ENCODE assay signal across 1 cellular context in the genomic region with DNA sequence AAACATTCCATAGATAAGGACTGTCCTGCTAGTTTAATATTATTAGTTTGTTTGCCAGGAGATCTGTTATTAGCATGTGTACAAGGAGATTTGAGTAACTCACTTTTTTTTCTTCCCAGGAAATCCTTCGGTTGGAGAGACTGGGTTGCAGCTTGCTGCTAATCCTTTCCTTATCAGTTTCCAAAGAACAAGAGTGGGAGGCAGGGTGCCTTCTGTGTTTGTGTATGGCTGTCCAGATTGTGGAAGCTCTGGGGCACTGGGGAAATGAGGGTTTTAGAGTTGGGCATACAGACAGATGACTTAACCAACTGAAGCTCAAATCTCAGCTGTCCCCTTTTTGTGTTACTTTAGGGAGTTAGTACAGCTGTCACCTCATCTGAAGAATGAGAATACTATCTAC.
TF ChIP-seq lines count a peak whose summit lies in the region.

No MANE protein-coding gene starts in this region.

TF ChIP-seq in IMR-90, 13 proteins besides CTCF, POLR2A, EP300 and RAD21 (continued from another document):
- TF ChIP-seq, protein P1, sequence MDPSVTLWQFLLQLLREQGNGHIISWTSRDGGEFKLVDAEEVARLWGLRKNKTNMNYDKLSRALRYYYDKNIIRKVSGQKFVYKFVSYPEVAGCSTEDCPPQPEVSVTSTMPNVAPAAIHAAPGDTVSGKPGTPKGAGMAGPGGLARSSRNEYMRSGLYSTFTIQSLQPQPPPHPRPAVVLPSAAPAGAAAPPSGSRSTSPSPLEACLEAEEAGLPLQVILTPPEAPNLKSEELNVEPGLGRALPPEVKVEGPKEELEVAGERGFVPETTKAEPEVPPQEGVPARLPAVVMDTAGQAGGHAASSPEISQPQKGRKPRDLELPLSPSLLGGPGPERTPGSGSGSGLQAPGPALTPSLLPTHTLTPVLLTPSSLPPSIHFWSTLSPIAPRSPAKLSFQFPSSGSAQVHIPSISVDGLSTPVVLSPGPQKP (IDR thresholded peaks at IDR 0.05; ENCODE audit: borderline replicate concordance, low read depth, low read length): no peak
- TF ChIP-seq MAZ (IDR thresholded peaks at IDR 0.05; ENCODE audit: borderline replicate concordance, low read depth, low read length) (no peak), SMC3 (IDR thresholded peaks at IDR 0.05; ENCODE audit: low read depth, low read length) (no peak), CHD1 (IDR thresholded peaks at IDR 0.05; ENCODE audit: low read depth, low read length) (no peak), RCOR1 (IDR thresholded peaks at IDR 0.05; ENCODE audit: insufficient replicate concordance, low read length) (no peak), MXI1 (IDR thresholded peaks at IDR 0.05; ENCODE audit: borderline replicate concordance, low read depth, low read length) (no peak)
